12 cellular contexts compared by ENCODE assay signal in the genomic region with DNA sequence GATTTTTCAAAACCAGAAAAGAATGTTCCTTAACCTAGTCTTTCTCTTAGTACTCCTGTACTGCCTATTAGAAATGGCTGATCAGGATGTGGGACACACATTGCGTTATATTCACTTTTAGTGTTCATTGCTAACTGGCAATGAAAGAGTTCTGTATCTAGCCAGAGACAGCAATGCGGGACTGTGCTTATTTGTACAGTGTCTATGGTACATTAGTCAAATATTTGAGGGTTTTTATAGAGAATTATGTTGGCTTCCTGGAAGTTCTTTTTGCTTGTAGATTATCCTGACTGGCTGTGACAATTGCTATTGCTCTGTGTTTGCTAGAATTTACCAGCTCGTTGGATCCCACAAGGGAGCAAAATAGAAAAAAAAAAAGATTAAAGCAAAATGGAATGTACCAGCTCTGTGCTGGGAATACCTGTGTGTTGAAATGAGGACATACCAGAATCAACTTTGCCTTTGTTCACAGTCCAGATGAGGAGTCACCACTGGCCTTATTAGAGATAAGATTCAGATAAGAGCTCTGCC. TPM values are rescaled to one million over a fixed set of nuclear protein-coding genes. Genes with fewer than 3 reads are reported as not detected.
DNase-seq lines count a peak whose midpoint lies in the region; ATAC-seq, FAIRE-seq and TF ChIP-seq lines count a peak whose summit lies in the region.
"Had no signal": no experiment of that assay in that cellular context is flagged by ENCODE, and none has a peak within 500 bp of the region (broad histone marks: within the 10 kb centered on the region; RNA-seq: fewer than 3 reads in every experiment).

No MANE protein-coding gene starts in this region.

- H3K4me1 Mint-ChIP-seq in osteocyte (ENCODE audit: unreplicated experiment): peaks cover 44% of the 10 kb centered on the region
- peaks cover 15 to 24% of the 10 kb centered on the region in 2 donors for H3K4me1 Mint-ChIP-seq in effector memory CD8-positive, alpha-beta T cell (ENCODE audit: low read depth in 2 of 2)

- no peak for ATAC-seq in effector memory CD8-positive, alpha-beta T cell (replicated peaks)

- no peaks in the 10 kb centered on the region for H3K36me3 ChIP-seq in SJSA1
- H3K36me3 ChIP-seq in fibroblast of lung (ENCODE audit: control insufficient read depth, insufficient read depth, low read length): no peaks in the 10 kb centered on the region
- H3K36me3 ChIP-seq: left ventricle myocardium inferior had no signal

- no peak overlapping the region for H3K9ac ChIP-seq in fibroblast of lung (ENCODE audit: insufficient read depth, low read length)

- no peaks in the 10 kb centered on the region for H3K27me3 Mint-ChIP-seq in osteocyte (ENCODE audit: unreplicated experiment)
- H3K27me3 Mint-ChIP-seq in effector memory CD8-positive, alpha-beta T cell: no peaks in the 10 kb centered on the region

- H3K27me3 ChIP-seq in SJSA1 (replicated peaks): no peaks in the 10 kb centered on the region
- H3K27me3 ChIP-seq in fibroblast of lung (ENCODE audit: control insufficient read depth, insufficient read depth, low read length): no peaks in the 10 kb centered on the region

- H3K4me3 ChIP-seq in AG10803 (ENCODE audit: low read length) (no peak overlapping the region), SJSA1 (no peak overlapping the region), fibroblast of lung (replicated peaks in 1 of 4; ENCODE audit: control extremely low read depth in 1 of 4, insufficient read depth in 1 of 4, low read depth in 3 of 4, low read length in 4 of 4) (no peak overlapping the region), coronary artery (no peak overlapping the region)
- H3K4me3 ChIP-seq: left ventricle myocardium inferior had no signal

- H3K9me3 ChIP-seq in SJSA1 (replicated peaks) (no peaks in the 10 kb centered on the region), fibroblast of lung (ENCODE audit: control insufficient read depth, insufficient read depth, low read depth, low read length) (no peaks in the 10 kb centered on the region)

- H3K4me3 Mint-ChIP-seq in osteocyte (ENCODE audit: unreplicated experiment): no peak overlapping the region
- H3K4me3 Mint-ChIP-seq in effector memory CD8-positive, alpha-beta T cell: no peak overlapping the region

- no peak for FAIRE-seq in HTR-8/SVneo (lab: Jason Lieb, UNC)
- FAIRE-seq: frontal cortex had no signal

- H3K9me3 Mint-ChIP-seq in osteocyte (ENCODE audit: unreplicated experiment): peaks cover 6% of the 10 kb centered on the region
- peaks cover 7 to 9% of the 10 kb centered on the region in 2 donors for H3K9me3 Mint-ChIP-seq in effector memory CD8-positive, alpha-beta T cell

- no peaks in the 10 kb centered on the region for H3K36me3 Mint-ChIP-seq in osteocyte (ENCODE audit: unreplicated experiment)
- H3K36me3 Mint-ChIP-seq in effector memory CD8-positive, alpha-beta T cell (ENCODE audit: insufficient read depth): peaks cover 5% of the 10 kb centered on the region

- no peak overlapping the region for H2AFZ ChIP-seq in fibroblast of lung (ENCODE audit: low read length)

- peak overlapping the region; percentile 63 for H3K27ac Mint-ChIP-seq in osteocyte (ENCODE audit: unreplicated experiment)
- H3K27ac Mint-ChIP-seq in effector memory CD8-positive, alpha-beta T cell: no peak overlapping the region

- no peaks in the 10 kb centered on the region for H4K20me1 ChIP-seq in fibroblast of lung (ENCODE audit: control insufficient read depth, extremely low read depth, insufficient read depth, low read length)

- H3K79me2 ChIP-seq in fibroblast of lung (ENCODE audit: control insufficient read depth, insufficient read depth, low read length): no peaks in the 10 kb centered on the region

- DNase-seq in AG10803 (ENCODE audit: low read depth): peak; percentile 53
- peak; percentile 52 to 86 for DNase-seq in SJSA1 (ENCODE audit: low read depth in 1 of 2, low spot score in 2 of 2)
- DNase-seq in fibroblast of lung (ENCODE audit: low read depth in 2 of 2): peak; percentile 60 to 76
- DNase-seq in osteocyte (ENCODE audit: extremely low spot score, unreplicated experiment): no peak
- no peak for DNase-seq in effector memory CD8-positive, alpha-beta T cell
- DNase-seq in NCI-H510A treated with DMSO at 0.1 percent for 48 hours (lab: John Stamatoyannopoulos, UW): no peak
- DNase-seq in coronary artery (ENCODE audit: low spot score): no peak
- no peak for DNase-seq in HTR-8/SVneo (ENCODE audit: insufficient read length, low spot score)
- DNase-seq: activated CD4-positive, CD25-positive, alpha-beta regulatory T cell treated with anti-CD3 and anti-CD28 coated beads, Interleukin-2, amount 50 U/mL, for 72 hours; left ventricle myocardium inferior; NCI-H524 had no signal

- no peak for TF ChIP-seq CTCF in AG10803 (conservative IDR thresholded peaks at IDR 0.05; ENCODE audit: low read length)
- TF ChIP-seq CTCF in fibroblast of lung (conservative IDR thresholded peaks at IDR 0.05 in 1 of 2, IDR thresholded peaks at IDR 0.05 in 1 of 2; ENCODE audit: low read depth in 1 of 2, low read length in 2 of 2): no peak
- no peak for TF ChIP-seq CTCF in osteocyte (IDR thresholded peaks at IDR 0.05)
- TF ChIP-seq CTCF in coronary artery (IDR thresholded peaks at IDR 0.05): no peak

- H3K4me1 ChIP-seq in SJSA1 (replicated peaks): peaks cover 55% of the 10 kb centered on the region
- no peaks in the 10 kb centered on the region for H3K4me1 ChIP-seq in fibroblast of lung (ENCODE audit: control insufficient read depth, extremely low read depth, insufficient read depth, low read length)

- peak overlapping the region; percentile 48 for H3K4me2 ChIP-seq in fibroblast of lung (ENCODE audit: extremely low read depth, insufficient read depth, low read length)

- H3K27ac ChIP-seq in SJSA1 (peak overlapping the region; percentile 64), fibroblast of lung (ENCODE audit: insufficient read depth, low read length) (no peak overlapping the region), coronary artery (peak overlapping the region in 1 of 2 donors; percentile 10)

RNA-seq across cellular contexts. Expression of a gene that starts 22.4 kb away (rescaled TPM):
- 73.6 and 94.4 TPM in 2 replicates for total RNA-seq in SJSA1 (2014; rRNA removed; shearing (Covaris generic))
- total RNA-seq in fibroblast of lung (102 and 123 TPM in 2 replicates), osteocyte (33.4 and 36.1 TPM in 2 replicates)
- polyA plus RNA-seq in fibroblast of lung: 37.8 and 55.9 TPM in 2 replicates
- 27.5 and 37.4 TPM in 2 replicates for polyA plus RNA-seq in fibroblast of lung (2012)
- polyA minus RNA-seq in fibroblast of lung (ENCODE audit: low replicate concordance): 2.5 and 7.4 TPM in 2 replicates

Comparison
In these comparisons a context has a peak if more than half of its experiments do, and no peak if none do; other contexts are left out.
1. DNase-seq: peak in AG10803 (single experiment), SJSA1 (2 of 2) and fibroblast of lung (2 of 2); none in osteocyte (single experiment), effector memory CD8-positive, alpha-beta T cell (0 of 3), NCI-H510A treated with DMSO at 0.1 percent for 48 hours (single experiment), coronary artery (single experiment) and HTR-8/SVneo (single experiment).